Comparison of ENCODE assay signal across 2 cellular contexts in the genomic region with DNA sequence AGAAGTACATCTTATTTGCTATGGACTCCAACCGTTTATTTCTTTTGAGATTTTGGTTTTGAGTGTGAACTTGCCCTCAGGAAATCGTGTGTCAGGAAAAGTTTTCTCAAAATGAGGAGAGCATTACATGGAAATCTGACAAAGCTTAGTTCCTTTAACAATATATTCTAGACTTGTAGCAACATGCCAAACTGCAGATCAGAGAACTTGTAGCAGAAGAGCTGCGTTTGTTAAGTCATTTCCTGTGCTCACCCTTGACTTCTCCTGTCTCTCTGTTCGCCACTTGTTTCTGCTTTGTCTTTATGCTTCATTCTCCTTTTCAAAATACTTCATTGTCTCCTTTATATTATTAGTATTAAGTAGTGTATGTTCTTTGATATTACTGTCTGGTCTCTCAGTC.
TF ChIP-seq lines count a peak whose summit lies in the region.

No MANE protein-coding gene starts in this region.

TF ChIP-seq in HepG2, 621 proteins besides CTCF, POLR2A, EP300 and RAD21 (continued from another document):
- TF ChIP-seq, protein P1, sequence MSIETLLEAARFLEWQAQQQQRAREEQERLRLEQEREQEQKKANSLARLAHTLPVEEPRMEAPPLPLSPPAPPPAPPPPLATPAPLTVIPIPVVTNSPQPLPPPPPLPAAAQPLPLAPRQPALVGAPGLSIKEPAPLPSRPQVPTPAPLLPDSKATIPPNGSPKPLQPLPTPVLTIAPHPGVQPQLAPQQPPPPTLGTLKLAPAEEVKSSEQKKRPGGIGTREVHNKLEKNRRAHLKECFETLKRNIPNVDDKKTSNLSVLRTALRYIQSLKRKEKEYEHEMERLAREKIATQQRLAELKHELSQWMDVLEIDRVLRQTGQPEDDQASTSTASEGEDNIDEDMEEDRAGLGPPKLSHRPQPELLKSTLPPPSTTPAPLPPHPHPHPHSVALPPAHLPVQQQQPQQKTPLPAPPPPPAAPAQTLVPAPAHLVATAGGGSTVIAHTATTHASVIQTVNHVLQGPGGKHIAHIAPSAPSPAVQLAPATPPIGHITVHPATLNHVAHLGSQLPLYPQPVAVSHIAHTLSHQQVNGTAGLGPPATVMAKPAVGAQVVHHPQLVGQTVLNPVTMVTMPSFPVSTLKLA (IDR thresholded peaks at IDR 0.05), result no peak
- TF ChIP-seq NRL (CRISPR knock-in tag; IDR thresholded peaks at IDR 0.05; ENCODE audit: borderline replicate concordance), result no peak

TF ChIP-seq in endothelial cell of umbilical vein, 7 proteins besides CTCF, POLR2A, EP300 and RAD21:
- TF ChIP-seq JUN (IDR thresholded peaks at IDR 0.05; ENCODE audit: borderline replicate concordance, insufficient read depth, insufficient read length, low read depth) (no peak), FOS (IDR thresholded peaks at IDR 0.05; ENCODE audit: borderline replicate concordance, insufficient read depth, low read length) (no peak), MYC (IDR thresholded peaks at IDR 0.05; ENCODE audit: low read depth, low read length) (no peak), EZH2 (IDR thresholded peaks at IDR 0.05; ENCODE audit: borderline replicate concordance, low read depth, low read length, severe bottlenecking) (no peak), GATA2 (IDR thresholded peaks at IDR 0.05; ENCODE audit: insufficient read depth, insufficient read length, low read depth, low read length) (no peak), POLR2AphosphoS5 (IDR thresholded peaks at IDR 0.05; ENCODE audit: insufficient read depth, low read depth, low read length) (no peak)
- TF ChIP-seq, protein P2, sequence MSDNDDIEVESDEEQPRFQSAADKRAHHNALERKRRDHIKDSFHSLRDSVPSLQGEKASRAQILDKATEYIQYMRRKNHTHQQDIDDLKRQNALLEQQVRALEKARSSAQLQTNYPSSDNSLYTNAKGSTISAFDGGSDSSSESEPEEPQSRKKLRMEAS (IDR thresholded peaks at IDR 0.05; ENCODE audit: insufficient read depth, insufficient read length), result no peak
